Comparison of ENCODE assay signal across 1 cellular context in the genomic region with DNA sequence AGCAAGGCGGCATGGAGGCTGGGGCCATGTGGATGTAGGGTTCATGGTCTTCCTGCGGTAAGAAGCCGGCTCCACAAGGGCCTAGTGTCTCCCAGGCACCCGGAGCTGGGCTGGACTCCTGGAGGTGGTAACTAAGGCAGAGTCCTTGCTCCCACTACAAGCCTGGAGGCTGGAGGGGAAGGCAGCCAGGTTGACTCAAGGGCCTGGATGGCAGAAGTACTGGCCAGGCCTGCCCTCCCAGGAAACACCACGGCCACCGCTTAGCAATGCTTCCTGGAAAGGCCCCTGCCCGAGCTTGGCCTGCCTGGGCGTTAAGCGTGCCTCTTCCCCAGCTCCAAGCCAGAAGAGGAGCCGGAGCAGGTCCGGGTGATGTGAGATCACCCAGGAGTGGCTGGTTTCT.
TF ChIP-seq lines count a peak whose summit lies in the region.

No MANE protein-coding gene starts in this region.

TF ChIP-seq in H1, 55 proteins besides CTCF, POLR2A, EP300 and RAD21 (continued from another document):
- TF ChIP-seq, protein P1, sequence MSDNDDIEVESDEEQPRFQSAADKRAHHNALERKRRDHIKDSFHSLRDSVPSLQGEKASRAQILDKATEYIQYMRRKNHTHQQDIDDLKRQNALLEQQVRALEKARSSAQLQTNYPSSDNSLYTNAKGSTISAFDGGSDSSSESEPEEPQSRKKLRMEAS (IDR thresholded peaks at IDR 0.05), result no peak
- TF ChIP-seq KDM4A (IDR thresholded peaks at IDR 0.05; ENCODE audit: low read depth, low read length, severe bottlenecking), result no peak
- no peak for TF ChIP-seq RXRA (IDR thresholded peaks at IDR 0.05; ENCODE audit: insufficient read depth, low read depth, low read length)
- TF ChIP-seq KDM5A (IDR thresholded peaks at IDR 0.05; ENCODE audit: low read length), result no peak
- TF ChIP-seq EGR1 (IDR thresholded peaks at IDR 0.05; ENCODE audit: borderline replicate concordance, low read depth, low read length), result no peak
